In genomic region chr2:53445376-53446072, GRCh38 we compare ENCODE assay signal across 10 cellular contexts.
DNase-seq lines count a peak whose midpoint lies in the region; ATAC-seq and TF ChIP-seq lines count a peak whose summit lies in the region.
"Had no signal": no experiment of that assay in that cellular context is flagged by ENCODE, and none has a peak within 500 bp of the region (broad histone marks: within the 10 kb centered on the region; RNA-seq: fewer than 3 reads in every experiment).

No MANE protein-coding gene starts in this region.

- H2BK120ac ChIP-seq in IMR-90 (ENCODE audit: low read depth, low read length), result no peak overlapping the region

- no peak overlapping the region for H3K27ac Mint-ChIP-seq in mesothelial cell of epicardium
- H3K27ac Mint-ChIP-seq: activated T-helper 2 cell treated with anti-CD3 and anti-CD28 coated beads, Interferon-gamma antibody, Interleukin-2, Interleukin-4, amounts not matched to agents 10 μg/mL and 5 μg/mL and 100 μg/mL, durations not matched to agents 14 hours and 24 hours and 36 hours; memory B cell had no signal

- H2AK5ac ChIP-seq in IMR-90 (ENCODE audit: low read depth, low read length), result no peak overlapping the region

- peak overlapping the region; percentile 60; the same call in 1 of the 2 replicates for H3K4me2 ChIP-seq in IMR-90 (ENCODE audit: low read depth, low read length)

- no peaks in the 10 kb centered on the region for H3K9me3 ChIP-seq in IMR-90 (ENCODE audit: control insufficient read depth, insufficient read depth, low read length)
- no peaks in the 10 kb centered on the region for H3K9me3 ChIP-seq in heart right ventricle

- H2BK20ac ChIP-seq in IMR-90 (ENCODE audit: low read depth, low read length), result no peak overlapping the region

- H2BK5ac ChIP-seq in IMR-90 (ENCODE audit: low read depth, low read length, poor library complexity, severe bottlenecking), result no peak overlapping the region

- POLR2A ChIA-PET in IMR-90 (lab: Charles Lee; ENCODE audit: unreplicated experiment), result no interaction called here

- no peak overlapping the region for H2AK9ac ChIP-seq in IMR-90 (replicated peaks; ENCODE audit: low read depth, low read length, poor library complexity)

- no peak for TF ChIP-seq CTCF in GM13977 (IDR thresholded peaks at IDR 0.05; ENCODE audit: extremely low read depth, insufficient read depth, missing control alignments)
- TF ChIP-seq CTCF in IMR-90 (conservative IDR thresholded peaks at IDR 0.05; ENCODE audit: low read depth, low read length), result no peak
- no peak for TF ChIP-seq CTCF in mesothelial cell of epicardium (IDR thresholded peaks at IDR 0.05; ENCODE audit: unreplicated experiment)
- no peak for TF ChIP-seq CTCF in heart right ventricle (IDR thresholded peaks at IDR 0.05)

- H4K20me1 ChIP-seq in IMR-90 (ENCODE audit: insufficient read depth, low read length), result no peaks in the 10 kb centered on the region

- H2BK15ac ChIP-seq in IMR-90 (ENCODE audit: low read depth, low read length), result no peak overlapping the region

- TF ChIP-seq RAD21 in IMR-90 (IDR thresholded peaks at IDR 0.05; ENCODE audit: low read length), result no peak

- CTCF ChIA-PET in IMR-90 (lab: Yijun Ruan, JAX), result interaction anchor here (0.8 kb wide), 1 partner anchor 17 kb away, joined by 4 read pairs; no protein-coding TSS in a partner anchor

- no peak overlapping the region for H4K91ac ChIP-seq in IMR-90 (ENCODE audit: insufficient read depth, low read depth, low read length)

- H3K9me1 ChIP-seq in IMR-90 (ENCODE audit: insufficient read depth, low read length), result no peaks in the 10 kb centered on the region

- no peak for TF ChIP-seq POLR2A in IMR-90 (IDR thresholded peaks at IDR 0.05; ENCODE audit: low read depth, low read length)

- H3K27me3 Mint-ChIP-seq in mesothelial cell of epicardium (ENCODE audit: low read depth), result peaks cover 2% of the 10 kb centered on the region
- H3K27me3 Mint-ChIP-seq: memory B cell had no signal

- no peak overlapping the region for H4K5ac ChIP-seq in IMR-90 (ENCODE audit: low read depth, low read length)

- DNase-seq in GM13977 (ENCODE audit: low spot score) (peak; percentile 6), IMR-90 (peak; percentile 74), fibroblast of peridontal ligament (ENCODE audit: extremely low read depth) (peak; percentile 23), left ventricle myocardium superior (no peak), mesothelial cell of epicardium (ENCODE audit: low spot score in 2 of 2, unreplicated experiment in 2 of 2) (no peak), heart right ventricle (no peak)

- H3K56ac ChIP-seq in IMR-90 (ENCODE audit: extremely low read depth, insufficient read depth, low read length), result no peak overlapping the region

- dilution Hi-C loops in IMR-90 (cut with HindIII; ENCODE audit: low sequenced_read_pairs, unreplicated experiment), result no loop called here

- no peak overlapping the region for H3K23ac ChIP-seq in IMR-90 (ENCODE audit: low read depth, low read length)

- ATAC-seq in GM21619 (IDR thresholded peaks at IDR 0.05; ENCODE audit: unreplicated experiment) (peak; percentile 72), IMR-90 (ENCODE audit: low read depth) (peak; percentile 95), left ventricle myocardium superior (no peak), heart right ventricle (no peak), HG02840 (IDR thresholded peaks at IDR 0.05; ENCODE audit: low FRiP score, unreplicated experiment) (no peak)

- no peaks in the 10 kb centered on the region for H3K79me1 ChIP-seq in IMR-90 (ENCODE audit: low read depth in 1 of 2, low read length in 2 of 2)

- H3K14ac ChIP-seq in IMR-90 (replicated peaks; ENCODE audit: low read depth, low read length), result no peak overlapping the region

- H2AFZ ChIP-seq in IMR-90 (replicated peaks; ENCODE audit: low read length, poor library complexity), result no peak overlapping the region

- no peak overlapping the region for H3K27ac ChIP-seq in IMR-90 (ENCODE audit: insufficient read depth, low read length)
- H3K27ac ChIP-seq in heart right ventricle, result no peak overlapping the region

- H3K18ac ChIP-seq in IMR-90 (ENCODE audit: low read depth, low read length), result no peak overlapping the region

- H4K8ac ChIP-seq in IMR-90 (ENCODE audit: low read depth in 2 of 2, low read length in 2 of 2), result no peak overlapping the region

- BruUV-seq in IMR-90 (replicated peaks; lab: Mats Ljungman, UMichigan), result no TSS peak

- no peaks in the 10 kb centered on the region for H3K4me1 Mint-ChIP-seq in mesothelial cell of epicardium

- no peaks in the 10 kb centered on the region for H3K9me3 Mint-ChIP-seq in mesothelial cell of epicardium
- H3K9me3 Mint-ChIP-seq: activated T-helper 2 cell treated with anti-CD3 and anti-CD28 coated beads, Interferon-gamma antibody, Interleukin-2, Interleukin-4, amounts not matched to agents 10 μg/mL and 5 μg/mL and 100 μg/mL, durations not matched to agents 14 hours and 24 hours and 36 hours; memory B cell had no signal

- H3K27me3 ChIP-seq in IMR-90 (ENCODE audit: control insufficient read depth, insufficient read depth, low read length), result no peaks in the 10 kb centered on the region
- H3K27me3 ChIP-seq in heart right ventricle, result no peaks in the 10 kb centered on the region

- in situ Hi-C loops in GM13977 (cut with MboI; ENCODE audit: low pct_unique_long_range_greater_than_20kb, low sequenced_read_pairs, unreplicated experiment) (loop anchor here (25.0 kb wide), 1 partner anchor 267 kb away; no protein-coding TSS in a partner anchor), IMR-90 (cut with MboI; ENCODE audit: low sequenced_read_pairs) (no loop called here)

- no peak overlapping the region for H3K9ac ChIP-seq in IMR-90 (ENCODE audit: low read depth, low read length)

- intact Hi-C loops in IMR-90 (cut with micrococcal nuclease) (no loop called here), left ventricle myocardium superior (cut with micrococcal nuclease) (no loop called here), heart right ventricle (cut with DNase I) (no loop called here)

- H3K36me3 ChIP-seq in IMR-90 (ENCODE audit: control insufficient read depth, insufficient read depth, low read length) (no peaks in the 10 kb centered on the region), heart right ventricle (no peaks in the 10 kb centered on the region)

- peaks cover 3% of the 10 kb centered on the region for H3K4me1 ChIP-seq in IMR-90 (ENCODE audit: control insufficient read depth, insufficient read depth, low read length)
- no peaks in the 10 kb centered on the region for H3K4me1 ChIP-seq in heart right ventricle

- H3K4me3 ChIP-seq in IMR-90 (ENCODE audit: insufficient read depth, low read depth, low read length) (no peak overlapping the region), heart right ventricle (no peak overlapping the region)

- H3K36me3 Mint-ChIP-seq in mesothelial cell of epicardium, result no peaks in the 10 kb centered on the region
- H3K36me3 Mint-ChIP-seq: memory B cell had no signal

- H3K4ac ChIP-seq in IMR-90 (ENCODE audit: low read depth, low read length), result no peak overlapping the region

- H3K4me3 Mint-ChIP-seq in mesothelial cell of epicardium, result no peak overlapping the region
- H3K4me3 Mint-ChIP-seq: memory B cell had no signal

- WGBS in IMR-90 (ENCODE audit: extremely low coverage in 2 of 2, insufficient read length in 1 of 2), 2 experiments, result no CpG with 5 or more reads among the region's 7 CpGs
- WGBS in heart right ventricle, 2 donors, result 42 to 51% methylated on average over 7 of the region's 7 CpGs

TF ChIP-seq in IMR-90, 13 proteins besides CTCF, POLR2A, EP300 and RAD21:
- TF ChIP-seq MAFK (IDR thresholded peaks at IDR 0.05; ENCODE audit: low read depth, low read length) (peak; percentile 59; the same call in 1 of the 2 replicates), BHLHE40 (IDR thresholded peaks at IDR 0.05; ENCODE audit: low read depth, low read length) (no peak), FOS (IDR thresholded peaks at IDR 0.05; ENCODE audit: low read depth, low read length) (0 out of 2 replicates have a peak, but pooled peaks have one; percentile 17)

Comparison
In these comparisons a context has a peak if more than half of its experiments do, and no peak if none do; other contexts are left out.
1. DNase-seq: peak in GM13977 (single experiment), IMR-90 (single experiment) and fibroblast of peridontal ligament (single experiment); none in left ventricle myocardium superior (single experiment), mesothelial cell of epicardium (0 of 2) and heart right ventricle (0 of 2).
2. ATAC-seq: peak in GM21619 (single experiment) and IMR-90 (single experiment); none in left ventricle myocardium superior (single experiment), heart right ventricle (0 of 8) and HG02840 (single experiment).